ENCODE assay signal across 10 cellular contexts in the genomic region with DNA sequence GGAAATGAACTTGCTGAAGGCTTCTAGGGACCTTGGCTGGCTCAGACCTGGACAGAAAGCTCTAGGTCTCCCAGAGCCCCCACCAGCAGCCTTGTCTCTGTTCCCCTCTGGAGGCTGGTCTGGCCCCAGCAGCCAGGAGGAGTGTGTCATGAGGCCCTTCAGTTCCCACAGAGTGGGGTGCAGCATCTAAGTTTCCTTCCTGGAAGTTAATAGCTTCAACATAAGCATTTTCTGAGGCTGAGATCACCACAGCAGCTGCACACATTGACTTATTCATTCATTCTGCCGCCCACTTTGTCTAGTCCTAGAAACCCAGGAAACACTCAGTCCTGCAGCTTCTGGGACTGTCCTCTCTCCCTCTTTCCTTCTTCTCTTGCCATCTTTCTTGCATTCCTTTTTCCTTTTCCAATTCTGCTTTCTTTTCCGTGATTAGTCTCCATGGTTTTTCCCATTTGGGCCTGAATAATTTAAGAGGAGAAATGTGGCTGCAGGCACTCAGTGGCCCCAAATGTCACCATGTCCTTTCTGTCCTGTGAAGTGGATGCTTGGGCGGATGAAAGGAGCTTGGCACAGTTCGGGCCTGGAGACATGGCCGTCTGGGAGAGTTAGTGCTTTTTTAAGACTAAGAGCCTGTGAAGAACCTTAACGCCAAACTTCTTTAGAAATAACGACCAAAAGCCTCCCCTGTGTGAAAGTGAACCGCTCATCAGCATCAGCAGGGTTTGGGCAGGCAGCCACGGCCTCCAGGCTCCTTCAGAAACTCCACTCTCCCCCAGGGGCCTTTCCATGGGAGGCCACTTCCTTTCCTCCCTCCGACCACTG. TPM values are rescaled to one million over a fixed set of nuclear protein-coding genes. Genes with fewer than 3 reads are reported as not detected.
A peak's percentile ranks its signal among the peaks of the same experiment; 100 is the strongest.
DNase-seq lines count a peak whose midpoint lies in the region; ATAC-seq, FAIRE-seq and TF ChIP-seq lines count a peak whose summit lies in the region.
"Had no signal": no experiment of that assay in that cellular context is flagged by ENCODE, and none has a peak within 500 bp of the region (broad histone marks: within the 10 kb centered on the region; RNA-seq: fewer than 3 reads in every experiment).

No MANE protein-coding gene starts in this region.

- H2AFZ ChIP-seq in IMR-90 (replicated peaks; ENCODE audit: low read length, poor library complexity) (peak overlapping the region; percentile 79), endothelial cell of umbilical vein (ENCODE audit: low read depth, low read length) (no peak overlapping the region)

- H3K4me1 ChIP-seq in BLaER1 treated with 17β-estradiol and CSF1 and Interleukin-3, amounts not matched to agents 10 nM and 100 nM: peaks cover 34 to 74% (median 62%) of the 10 kb centered on the region in 10 experiments
- H3K4me1 ChIP-seq in IMR-90 (ENCODE audit: control insufficient read depth, insufficient read depth, low read length) (peaks cover 27% of the 10 kb centered on the region), endothelial cell of umbilical vein (ENCODE audit: control insufficient read depth, extremely low read depth, insufficient read depth, low read length) (peaks cover 6% of the 10 kb centered on the region)

- peak overlapping the region; percentile 96; the same call in 2 of the 3 replicates for H2BK15ac ChIP-seq in IMR-90 (ENCODE audit: low read depth, low read length)

- 0 out of 22 replicates have a peak overlapping the region, but pooled peaks of 2 of the 11 experiments have one; percentile 6 to 10 for H3K27ac ChIP-seq in BLaER1 treated with 17β-estradiol and CSF1 and Interleukin-3, amounts not matched to agents 10 nM and 100 nM
- peak overlapping the region; percentile 86 for H3K27ac ChIP-seq in IMR-90 (ENCODE audit: insufficient read depth, low read length)
- H3K27ac ChIP-seq in endothelial cell of umbilical vein (ENCODE audit: insufficient read depth, low read depth, low read length): no peak overlapping the region

- ATAC-seq in IMR-90 (ENCODE audit: low read depth): peak; percentile 93

- TF ChIP-seq CTCF in IMR-90 (conservative IDR thresholded peaks at IDR 0.05; ENCODE audit: low read depth, low read length) (peak; percentile 33), endothelial cell of umbilical vein (IDR thresholded peaks at IDR 0.05; ENCODE audit: extremely low read depth in 1 of 2, insufficient read depth in 1 of 2, low read depth in 1 of 2, low read length in 2 of 2) (no peak)

- peak overlapping the region; percentile 53 for H4K5ac ChIP-seq in IMR-90 (ENCODE audit: low read depth, low read length)

- peaks cover 34 to 48% (median 40%) of the 10 kb centered on the region in 11 experiments for H3K27me3 ChIP-seq in BLaER1 treated with 17β-estradiol and CSF1 and Interleukin-3, amounts not matched to agents 10 nM and 100 nM
- H3K27me3 ChIP-seq in IMR-90 (ENCODE audit: control insufficient read depth, insufficient read depth, low read length) (peaks cover 10% of the 10 kb centered on the region), endothelial cell of umbilical vein (ENCODE audit: control insufficient read depth in 2 of 2, insufficient read depth in 2 of 2, low read length in 2 of 2) (no peaks in the 10 kb centered on the region)

- no peak overlapping the region for H3K4me3 ChIP-seq in BLaER1 treated with 17β-estradiol and CSF1 and Interleukin-3, amounts not matched to agents 10 nM and 100 nM
- H3K4me3 ChIP-seq in IMR-90 (ENCODE audit: insufficient read depth, low read depth, low read length): no peak overlapping the region
- no peak overlapping the region for H3K4me3 ChIP-seq in endothelial cell of umbilical vein (replicated peaks in 1 of 3; ENCODE audit: insufficient read depth in 1 of 3, low read depth in 1 of 3, low read length in 3 of 3)
- H3K4me3 ChIP-seq: dorsolateral prefrontal cortex had no signal

- peak; percentile 32; the same call in 1 of the 2 replicates for TF ChIP-seq RAD21 in IMR-90 (IDR thresholded peaks at IDR 0.05; ENCODE audit: low read length)

- TF ChIP-seq POLR2A in IMR-90 (IDR thresholded peaks at IDR 0.05; ENCODE audit: low read depth, low read length): peak; percentile 26; the same call in 1 of the 2 replicates
- no peak for TF ChIP-seq POLR2A in endothelial cell of umbilical vein (IDR thresholded peaks at IDR 0.05; ENCODE audit: low read depth, low read length)
- TF ChIP-seq POLR2A in erythroblast (IDR thresholded peaks at IDR 0.05; ENCODE audit: low read length): no peak

- H3K79me1 ChIP-seq in IMR-90 (ENCODE audit: low read depth in 1 of 2, low read length in 2 of 2): no peaks in the 10 kb centered on the region; a peak in 1 of 4 replicates

- POLR2A ChIA-PET in IMR-90 (lab: Charles Lee; ENCODE audit: unreplicated experiment) (no interaction called here), endothelial cell of umbilical vein (lab: Charles Lee) (no interaction called here)

- peak overlapping the region; percentile 86 for H3K4ac ChIP-seq in IMR-90 (ENCODE audit: low read depth, low read length)

- in situ Hi-C loops in IMR-90 (cut with MboI; ENCODE audit: low sequenced_read_pairs): no loop called here

- peak overlapping the region; percentile 93 for H2BK120ac ChIP-seq in IMR-90 (ENCODE audit: low read depth, low read length)

- intact Hi-C loops in IMR-90 (cut with micrococcal nuclease): no loop called here
- intact Hi-C loops in endothelial cell of umbilical vein (cut with micrococcal nuclease): no loop called here

- peak overlapping the region; percentile 60 for H3K18ac ChIP-seq in IMR-90 (ENCODE audit: low read depth, low read length)

- peak overlapping the region; percentile 73 for H4K91ac ChIP-seq in IMR-90 (ENCODE audit: insufficient read depth, low read depth, low read length)

- H4K8ac ChIP-seq in IMR-90 (ENCODE audit: low read depth in 2 of 2, low read length in 2 of 2): peak overlapping the region; percentile 50 to 83; a peak in 3 of 4 replicates

- peak overlapping the region; percentile 75 for H2BK5ac ChIP-seq in IMR-90 (ENCODE audit: low read depth, low read length, poor library complexity, severe bottlenecking)

- peak overlapping the region; percentile 73 for H3K14ac ChIP-seq in IMR-90 (replicated peaks; ENCODE audit: low read depth, low read length)

- H3K36me3 ChIP-seq in BLaER1 treated with 17β-estradiol and CSF1 and Interleukin-3, amounts not matched to agents 10 nM and 100 nM: no peaks in the 10 kb centered on the region
- H3K36me3 ChIP-seq in IMR-90 (ENCODE audit: control insufficient read depth, insufficient read depth, low read length): no peaks in the 10 kb centered on the region
- no peaks in the 10 kb centered on the region for H3K36me3 ChIP-seq in endothelial cell of umbilical vein (ENCODE audit: control insufficient read depth in 2 of 2, extremely low read depth in 1 of 2, insufficient read depth in 2 of 2, low read length in 2 of 2)

- CTCF ChIA-PET in IMR-90 (lab: Yijun Ruan, JAX): interaction anchor here (1.0 kb wide), 1 partner anchor 35 kb away, joined by 5 read pairs; no protein-coding TSS in a partner anchor
- CTCF ChIA-PET in endothelial cell of umbilical vein (lab: Charles Lee): interaction anchor here (1.0 to 1.3 kb wide), 3 partner anchors 10 to 31 kb away, joined by 3 to 4 read pairs (median 4); no protein-coding TSS in a partner anchor

- H3K79me2 ChIP-seq in endothelial cell of umbilical vein (ENCODE audit: control insufficient read depth, insufficient read depth, low read length): no peaks in the 10 kb centered on the region

- FAIRE-seq in endothelial cell of umbilical vein (lab: Jason Lieb, UNC): peak; percentile 76
- FAIRE-seq: HepG2 had no signal

- peak overlapping the region; percentile 77; the same call in 1 of the 2 replicates for H3K23ac ChIP-seq in IMR-90 (ENCODE audit: low read depth, low read length)

- no peak overlapping the region for H3K56ac ChIP-seq in IMR-90 (ENCODE audit: extremely low read depth, insufficient read depth, low read length)

- dilution Hi-C loops in IMR-90 (cut with HindIII; ENCODE audit: low sequenced_read_pairs, unreplicated experiment) (no loop called here), endothelial cell of umbilical vein (cut with MboI; ENCODE audit: extremely low pct_ligation_motif_present, low sequenced_read_pairs) (no loop called here)

- H3K9ac ChIP-seq in BLaER1 treated with 17β-estradiol and CSF1 and Interleukin-3, amounts not matched to agents 10 nM and 100 nM: 0 out of 22 replicates have a peak overlapping the region, but pooled peaks of 1 of the 11 experiments have one; percentile 15
- H3K9ac ChIP-seq in IMR-90 (ENCODE audit: low read depth, low read length) (peak overlapping the region; percentile 8; the same call in 1 of the 2 replicates), endothelial cell of umbilical vein (replicated peaks; ENCODE audit: extremely low read depth, insufficient read depth, low read length) (no peak overlapping the region)

- H2AK5ac ChIP-seq in IMR-90 (ENCODE audit: low read depth, low read length): peak overlapping the region; percentile 97

- peak; percentile 97 for DNase-seq in IMR-90
- peak; percentile 52 for DNase-seq in endothelial cell of umbilical vein (ENCODE audit: low read depth, low spot score)
- peak; percentile 86 for DNase-seq in myocyte (ENCODE audit: low read depth)
- DNase-seq in erythroblast (lab: John Stamatoyannopoulos, UW): no peak
- no peak for DNase-seq in SIG-M5 treated with dmso at 0.1 percent for 504 hours (lab: John Stamatoyannopoulos, UW; ENCODE audit: unreplicated experiment)
- DNase-seq in NCI-H146 treated with DMSO at 0.1 percent for 48 hours (lab: John Stamatoyannopoulos, UW; ENCODE audit: unreplicated experiment): no peak
- DNase-seq in NCI-H82 (lab: John Stamatoyannopoulos, UW): no peak

- no TSS peak for BruUV-seq in IMR-90 (replicated peaks; lab: Mats Ljungman, UMichigan)
- BruUV-seq in endothelial cell of umbilical vein (replicated peaks; lab: Mats Ljungman, UMichigan): no TSS peak

- peak overlapping the region; percentile 75 for H2BK20ac ChIP-seq in IMR-90 (ENCODE audit: low read depth, low read length)

- WGBS in IMR-90 (ENCODE audit: extremely low coverage in 2 of 2, insufficient read length in 1 of 2), 2 experiments: 0% methylated on average over 1 of the region's 10 CpGs; no CpG with 5 or more reads in 1 of the 2 experiments

- H3K9me3 ChIP-seq in BLaER1 treated with 17β-estradiol and CSF1 and Interleukin-3, amounts not matched to agents 10 nM and 100 nM (replicated peaks in 1 of 11): no peaks in the 10 kb centered on the region
- H3K9me3 ChIP-seq in IMR-90 (ENCODE audit: control insufficient read depth, insufficient read depth, low read length) (no peaks in the 10 kb centered on the region), endothelial cell of umbilical vein (replicated peaks; ENCODE audit: control insufficient read depth, insufficient read depth, low read length) (no peaks in the 10 kb centered on the region)

- H3K4me2 ChIP-seq in BLaER1 treated with 17β-estradiol and CSF1 and Interleukin-3, amounts not matched to agents 10 nM and 100 nM: peak overlapping the region; percentile 61 to 91 (median 75)
- H3K4me2 ChIP-seq in IMR-90 (ENCODE audit: low read depth, low read length): peak overlapping the region; percentile 19; the same call in 1 of the 2 replicates
- H3K4me2 ChIP-seq in endothelial cell of umbilical vein (ENCODE audit: insufficient read depth, low read length): no peak overlapping the region

- H2AK9ac ChIP-seq in IMR-90 (replicated peaks; ENCODE audit: low read depth, low read length, poor library complexity): peak overlapping the region; percentile 90

- peaks cover 0 to 31% (median 0%) of the 10 kb centered on the region in 11 experiments; a peak in 3 of 22 replicates for H4K20me1 ChIP-seq in BLaER1 treated with 17β-estradiol and CSF1 and Interleukin-3, amounts not matched to agents 10 nM and 100 nM
- H4K20me1 ChIP-seq in IMR-90 (ENCODE audit: insufficient read depth, low read length) (no peaks in the 10 kb centered on the region), endothelial cell of umbilical vein (replicated peaks; ENCODE audit: control insufficient read depth, extremely low read depth, insufficient read depth, low read length) (no peaks in the 10 kb centered on the region)

- H3K9me1 ChIP-seq in IMR-90 (ENCODE audit: insufficient read depth, low read length) (peaks cover 19% of the 10 kb centered on the region), endothelial cell of umbilical vein (replicated peaks; ENCODE audit: control insufficient read depth, extremely low read depth, insufficient read depth, low read length) (no peaks in the 10 kb centered on the region)

RNA-seq across cellular contexts. Expression of a gene that starts 31.0 kb away (rescaled TPM):
- total RNA-seq in IMR-90 (2012; rRNA removed) (28.3 and 30.3 TPM in 2 replicates), endothelial cell of umbilical vein (45.7 and 46.7 TPM in 2 replicates), myocyte (62.3 and 94.6 TPM in 2 replicates)
- polyA plus RNA-seq in IMR-90 (2012; rRNA removed) (20.2 and 23.6 TPM in 2 replicates), endothelial cell of umbilical vein (16.8 and 27.4 TPM in 2 replicates)
- polyA plus RNA-seq in IMR-90 (2012; cell fraction: cytosol; rRNA removed): 14.9 and 15.2 TPM in 2 replicates
- polyA plus RNA-seq in IMR-90 (2012; cell fraction: nucleus; rRNA removed; ENCODE audit: low replicate concordance): 27.5 and 126 TPM in 2 replicates
- polyA plus RNA-seq in endothelial cell of umbilical vein (2011; cell fraction: cytosol; rRNA removed): 24.9 and 32.7 TPM in 2 replicates
- polyA plus RNA-seq in endothelial cell of umbilical vein (2011; cell fraction: nucleus; rRNA removed): 88.6 and 121 TPM in 2 replicates
- polyA plus RNA-seq in endothelial cell of umbilical vein (2012): 41.1 and 47.7 TPM in 2 replicates
- polyA minus RNA-seq in endothelial cell of umbilical vein: 25.8 and 31.0 TPM in 2 replicates
- polyA minus RNA-seq in endothelial cell of umbilical vein (2011; cell fraction: cytosol; rRNA and poly(A)+ RNA removed): 20.0 TPM
- polyA minus RNA-seq in endothelial cell of umbilical vein (2011; cell fraction: nucleus; rRNA and poly(A)+ RNA removed): 23.6 and 36.6 TPM in 2 replicates
- 25.8 TPM for polyA plus RNA-seq in myocyte (2012)

Comparison
In these comparisons a context has a peak if more than half of its experiments do, and no peak if none do; other contexts are left out.
1. DNase-seq: peak in IMR-90 (single experiment), endothelial cell of umbilical vein (single experiment) and myocyte (single experiment); none in erythroblast (0 of 2), SIG-M5 treated with dmso at 0.1 percent for 504 hours (single experiment), NCI-H146 treated with DMSO at 0.1 percent for 48 hours (single experiment) and NCI-H82 (single experiment).